ENCODE assay signal across 1 cellular context in genomic region chr1:156336242-156336641, GRCh38.
TF ChIP-seq lines count a peak whose summit lies in the region.

No MANE protein-coding gene starts in this region.

TF ChIP-seq in HCT116, 20 proteins besides CTCF, POLR2A, EP300 and RAD21:
- TF ChIP-seq ELF1 (IDR thresholded peaks at IDR 0.05; ENCODE audit: borderline replicate concordance, low read depth) (no peak), ZNF274 (IDR thresholded peaks at IDR 0.05; ENCODE audit: low read depth, low read length) (no peak), REST (IDR thresholded peaks at IDR 0.05; ENCODE audit: low read depth) (no peak), ZFX (IDR thresholded peaks at IDR 0.05) (no peak), EZH2phosphoT487 (IDR thresholded peaks at IDR 0.05; ENCODE audit: borderline replicate concordance) (no peak), SRF (IDR thresholded peaks at IDR 0.05; ENCODE audit: low read depth) (no peak)
